In genomic region chr19:16461630-16462051, GRCh38 we compare ENCODE assay signal across 1 cellular context.
TF ChIP-seq lines count a peak whose summit lies in the region.

No MANE protein-coding gene starts in this region.

TF ChIP-seq in HepG2, 621 proteins besides CTCF, POLR2A, EP300 and RAD21 (continued from another document):
- TF ChIP-seq, protein P1, sequence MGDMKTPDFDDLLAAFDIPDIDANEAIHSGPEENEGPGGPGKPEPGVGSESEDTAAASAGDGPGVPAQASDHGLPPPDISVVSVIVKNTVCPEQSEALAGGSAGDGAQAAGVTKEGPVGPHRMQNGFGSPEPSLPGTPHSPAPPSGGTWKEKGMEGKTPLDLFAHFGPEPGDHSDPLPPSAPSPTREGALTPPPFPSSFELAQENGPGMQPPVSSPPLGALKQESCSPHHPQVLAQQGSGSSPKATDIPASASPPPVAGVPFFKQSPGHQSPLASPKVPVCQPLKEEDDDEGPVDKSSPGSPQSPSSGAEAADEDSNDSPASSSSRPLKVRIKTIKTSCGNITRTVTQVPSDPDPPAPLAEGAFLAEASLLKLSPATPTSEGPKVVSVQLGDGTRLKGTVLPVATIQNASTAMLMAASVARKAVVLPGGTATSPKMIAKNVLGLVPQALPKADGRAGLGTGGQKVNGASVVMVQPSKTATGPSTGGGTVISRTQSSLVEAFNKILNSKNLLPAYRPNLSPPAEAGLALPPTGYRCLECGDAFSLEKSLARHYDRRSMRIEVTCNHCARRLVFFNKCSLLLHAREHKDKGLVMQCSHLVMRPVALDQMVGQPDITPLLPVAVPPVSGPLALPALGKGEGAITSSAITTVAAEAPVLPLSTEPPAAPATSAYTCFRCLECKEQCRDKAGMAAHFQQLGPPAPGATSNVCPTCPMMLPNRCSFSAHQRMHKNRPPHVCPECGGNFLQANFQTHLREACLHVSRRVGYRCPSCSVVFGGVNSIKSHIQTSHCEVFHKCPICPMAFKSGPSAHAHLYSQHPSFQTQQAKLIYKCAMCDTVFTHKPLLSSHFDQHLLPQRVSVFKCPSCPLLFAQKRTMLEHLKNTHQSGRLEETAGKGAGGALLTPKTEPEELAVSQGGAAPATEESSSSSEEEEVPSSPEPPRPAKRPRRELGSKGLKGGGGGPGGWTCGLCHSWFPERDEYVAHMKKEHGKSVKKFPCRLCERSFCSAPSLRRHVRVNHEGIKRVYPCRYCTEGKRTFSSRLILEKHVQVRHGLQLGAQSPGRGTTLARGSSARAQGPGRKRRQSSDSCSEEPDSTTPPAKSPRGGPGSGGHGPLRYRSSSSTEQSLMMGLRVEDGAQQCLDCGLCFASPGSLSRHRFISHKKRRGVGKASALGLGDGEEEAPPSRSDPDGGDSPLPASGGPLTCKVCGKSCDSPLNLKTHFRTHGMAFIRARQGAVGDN (CRISPR knock-in tag; IDR thresholded peaks at IDR 0.05) = 0 out of 2 replicates have a peak, but pooled peaks have one; percentile 4
- no peak for TF ChIP-seq AGO1 (IDR thresholded peaks at IDR 0.05; ENCODE audit: low read depth, low read length, poor library complexity, severe bottlenecking)
- no peak for TF ChIP-seq NR2F1 (CRISPR knock-in tag; IDR thresholded peaks at IDR 0.05)
- no peak for TF ChIP-seq CBX2 (IDR thresholded peaks at IDR 0.05; ENCODE audit: low read depth, low read length)
- TF ChIP-seq CBX2 (CRISPR knock-in tag; IDR thresholded peaks at IDR 0.05; ENCODE audit: low read depth) = no peak
TF ChIP-seq in HepG2: peak in this region for 1.
